ENCODE assay signal across 8 cellular contexts in genomic region chr3:42804831-42805821, GRCh38. TPM values are rescaled to one million over a fixed set of nuclear protein-coding genes. Genes with fewer than 3 reads are reported as not detected.
DNase-seq lines count a peak whose midpoint lies in the region; ATAC-seq and TF ChIP-seq lines count a peak whose summit lies in the region.

No MANE protein-coding gene starts in this region.

- peak overlapping the region; percentile 87 for H3K14ac ChIP-seq in trophoblast cell (ENCODE audit: low read length)

- peaks cover 4 to 42% (median 29%) of the 10 kb centered on the region in 12 donors for H3K4me1 ChIP-seq in heart left ventricle
- peaks cover 6 to 11% of the 10 kb centered on the region in 2 experiments for H3K4me1 ChIP-seq in trophoblast cell (ENCODE audit: control insufficient read depth in 1 of 2, insufficient read depth in 2 of 2, low read length in 2 of 2)

- peak overlapping the region; percentile 19 for H3K4ac ChIP-seq in trophoblast cell (ENCODE audit: low read depth, low read length)

- intact Hi-C loops in heart left ventricle (cut with DNase I), result no loop called here

- peak overlapping the region; percentile 37 for H2BK12ac ChIP-seq in trophoblast cell (ENCODE audit: low read length)

- peak overlapping the region; percentile 71 for H4K12ac ChIP-seq in trophoblast cell (ENCODE audit: low read depth, low read length)

- peaks cover 15% of the 10 kb centered on the region for H3K79me1 ChIP-seq in trophoblast cell (ENCODE audit: low read length)

- TF ChIP-seq CTCF in GM06990 (IDR thresholded peaks at IDR 0.05; ENCODE audit: insufficient read depth, low read length, poor library complexity, severe bottlenecking) (no peak), heart left ventricle (IDR thresholded peaks at IDR 0.05) (no peak)

- peak overlapping the region; percentile 27 for H2AK5ac ChIP-seq in trophoblast cell (ENCODE audit: low read length)

- H3K9me3 ChIP-seq in heart left ventricle, result no peaks in the 10 kb centered on the region
- H3K9me3 ChIP-seq in trophoblast cell (ENCODE audit: insufficient read depth, low read depth, low read length), result no peaks in the 10 kb centered on the region

- peak overlapping the region; percentile 62 for H2BK120ac ChIP-seq in trophoblast cell (ENCODE audit: insufficient read depth, low read length, poor library complexity)

- WGBS in heart left ventricle, 4 donors, result 21 to 29% (median 26%) methylated on average over 29 to 36 of the region's 36 CpGs
- no CpG with 5 or more reads among the region's 36 CpGs for WGBS in trophoblast cell (ENCODE audit: extremely low coverage, insufficient coverage, insufficient read length)

- peak overlapping the region; percentile 74 for H4K91ac ChIP-seq in trophoblast cell (ENCODE audit: low read depth, low read length)

- H3K4me2 ChIP-seq in trophoblast cell (ENCODE audit: low read length), result peak overlapping the region; percentile 62

- H3K27me3 ChIP-seq in GM06990 (replicated peaks; ENCODE audit: control insufficient read depth, insufficient read depth, low read length) (no peaks in the 10 kb centered on the region), heart left ventricle (no peaks in the 10 kb centered on the region), trophoblast cell (ENCODE audit: insufficient read depth, low read length) (no peaks in the 10 kb centered on the region)

- H3K23ac ChIP-seq in trophoblast cell (ENCODE audit: low read length), result no peak overlapping the region

- peaks cover 16% of the 10 kb centered on the region for H3K79me2 ChIP-seq in trophoblast cell (ENCODE audit: control insufficient read depth, insufficient read depth, low read length, poor library complexity)

- peak; percentile 10 for DNase-seq in GM06990 (ENCODE audit: extremely low read depth, insufficient read length)
- DNase-seq in activated CD8-positive, alpha-beta memory T cell treated with anti-CD3 and anti-CD28 coated beads, Interleukin-2, amount 50 U/mL, for 4 hours, result peak; percentile 14
- DNase-seq in heart left ventricle, result peak; percentile 8 to 66 (median 42)
- peak; percentile 49 to 63 for DNase-seq in trophoblast cell
- no peak for DNase-seq in SK-N-DZ (ENCODE audit: low spot score)
- DNase-seq in RPMI8226, result no peak
- DNase-seq in HPDE6-E6E7 (ENCODE audit: extremely low spot score), result no peak

- peak overlapping the region; percentile 91 for H3K18ac ChIP-seq in trophoblast cell (ENCODE audit: low read length)

- TF ChIP-seq POLR2A in heart left ventricle (IDR thresholded peaks at IDR 0.05), result no peak

- ATAC-seq in HG02610 (IDR thresholded peaks at IDR 0.05; ENCODE audit: unreplicated experiment) (peak; percentile 23), heart left ventricle (peak in 1 of 4 donors; percentile 23)

- H3K36me3 ChIP-seq in GM06990 (ENCODE audit: control insufficient read depth, insufficient read depth, low read length) (no peaks in the 10 kb centered on the region), heart left ventricle (peaks cover 0 to 4% (median 0%) of the 10 kb centered on the region in 9 donors), trophoblast cell (ENCODE audit: control insufficient read depth in 1 of 2, insufficient read depth in 2 of 2, low read length in 2 of 2) (no peaks in the 10 kb centered on the region)

- peak overlapping the region; percentile 88 for H4K8ac ChIP-seq in trophoblast cell (ENCODE audit: low read depth, low read length)

- H3K27ac ChIP-seq in heart left ventricle (peak overlapping the region; percentile 88 to 99 (median 96)), trophoblast cell (ENCODE audit: low read depth, low read length) (peak overlapping the region; percentile 57)

- H2BK5ac ChIP-seq in trophoblast cell (ENCODE audit: low read depth, low read length, poor library complexity), result peak overlapping the region; percentile 70

- peak overlapping the region; percentile 79 for H3K4me3 ChIP-seq in GM06990 (replicated peaks; ENCODE audit: low read depth, low read length)
- peak overlapping the region; percentile 58 to 96 (median 84) for H3K4me3 ChIP-seq in heart left ventricle
- peak overlapping the region; percentile 78 for H3K4me3 ChIP-seq in trophoblast cell (ENCODE audit: low read depth, low read length)

- peak overlapping the region; percentile 84 for H2AFZ ChIP-seq in trophoblast cell (ENCODE audit: insufficient read depth, low read length, poor library complexity)

- H3K9ac ChIP-seq in trophoblast cell (ENCODE audit: low read length), result peak overlapping the region; percentile 74

RNA-seq across cellular contexts. Expression of gene HIGD1A, which starts 0.8 kb away (rescaled TPM):
- total RNA-seq in heart left ventricle, result 100 to 1,000 TPM; 170 to 353 (median 313) TPM
- 100 to 1,000 TPM; 291 to 497 TPM for polyA plus RNA-seq in heart left ventricle
- polyA plus RNA-seq in trophoblast cell (2013), result 291 and 298 TPM in 2 replicates
- 140 and 157 TPM in 2 replicates for polyA plus RNA-seq in SK-N-DZ (2014; cell fraction: cytosol; rRNA removed)
- polyA plus RNA-seq in SK-N-DZ (2014; cell fraction: nucleus; rRNA removed), result 59.7 and 92.3 TPM in 2 replicates

RNA-seq across cellular contexts. Expression of gene ACKR2, which starts 4.1 kb away (rescaled TPM):
- total RNA-seq in heart left ventricle, result 1 to 10 TPM in 4 of 9 donors, under 1 TPM in 5; 0.42 to 3.1 (median 0.67) TPM
- polyA plus RNA-seq in heart left ventricle, result under 1 TPM; 0.22 to 0.57 TPM
- polyA plus RNA-seq in trophoblast cell (2013), result 44.4 and 51.3 TPM in 2 replicates
- polyA plus RNA-seq in SK-N-DZ (2014; cell fraction: cytosol; rRNA removed), result not detected in 2 replicates
- polyA plus RNA-seq in SK-N-DZ (2014; cell fraction: nucleus; rRNA removed), result not detected in 2 replicates

RNA-seq across cellular contexts. Expression of gene CCDC13, which starts 32.1 kb away (rescaled TPM):
- total RNA-seq in heart left ventricle, result 1 to 10 TPM in 1 of 9 donors, under 1 TPM in 7, not detected in 1; 0.44 to 1.4 (median 0.83) TPM
- 1 to 10 TPM in 1 of 2 donors, under 1 TPM in 1; 0.53 to 1.1 TPM for polyA plus RNA-seq in heart left ventricle
- 0.81 and 1.0 TPM in 2 replicates for polyA plus RNA-seq in trophoblast cell (2013)
- polyA plus RNA-seq in SK-N-DZ (2014; cell fraction: cytosol; rRNA removed), result 0.65 and 0.70 TPM in 2 replicates
- polyA plus RNA-seq in SK-N-DZ (2014; cell fraction: nucleus; rRNA removed), result 2.4 TPM in 1 of 2 replicates, not detected in the other

Comparison
In these comparisons a context has a peak if more than half of its experiments do, and no peak if none do; other contexts are left out.
1. DNase-seq: peak in GM06990 (single experiment), activated CD8-positive, alpha-beta memory T cell treated with anti-CD3 and anti-CD28 coated beads, Interleukin-2, amount 50 U/mL, for 4 hours (single experiment), heart left ventricle (5 of 5) and trophoblast cell (2 of 2); none in SK-N-DZ (single experiment), RPMI8226 (single experiment) and HPDE6-E6E7 (single experiment).
2. Peak in every context shown above with its lines, with median percentiles within 50 percentile points of each other: H3K4me3 ChIP-seq.